Comparison of ENCODE assay signal across 34 cellular contexts in the genomic region with DNA sequence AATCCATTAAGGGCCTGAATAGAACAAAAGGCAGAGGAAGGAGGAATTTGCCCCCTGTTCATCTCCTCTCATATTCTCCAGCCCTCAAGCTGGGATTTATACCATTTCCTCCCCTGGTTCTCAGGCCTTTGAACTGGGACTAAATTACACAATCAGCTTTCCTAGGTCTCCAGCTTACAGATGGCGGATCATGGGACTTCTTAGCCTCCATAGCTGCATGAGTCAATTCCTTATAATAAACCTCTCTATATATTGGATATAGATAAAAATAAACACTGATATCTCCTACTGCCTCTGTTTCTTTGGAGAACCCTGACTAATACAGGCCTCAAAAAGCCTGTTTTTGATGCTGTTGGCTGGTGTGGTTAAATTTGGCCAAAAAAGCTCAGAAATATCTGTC.
"Had no signal": no experiment of that assay in that cellular context is flagged by ENCODE, and none has a peak within 500 bp of the region (broad histone marks: within the 10 kb centered on the region; RNA-seq: fewer than 3 reads in every experiment).

No MANE protein-coding gene starts in this region.

- H3K4me2 ChIP-seq: KMS-11 had no signal

- H3K27me3 ChIP-seq: MG63 had no signal

- H3K36me3 ChIP-seq: MG63 had no signal

- DNase-seq: Karpas-422, Kasumi-1, MG63, MM.1S, MV-4-11, NCI-H1048, NCI-H1092, NCI-H1092 treated with DMSO at 0.1 percent for 48 hours, NCI-H1105, NCI-H1105 treated with DMSO at 0.1 percent for 48 hours, NCI-H1417, NCI-H1417 treated with DMSO at 0.1 percent for 48 hours, NCI-H1436, NCI-H1436 treated with DMSO at 0.1 percent for 48 hours, NCI-H146, NCI-H1694, NCI-H1694 treated with DMSO at 0.1 percent for 48 hours, NCI-H187, NCI-H187 treated with DMSO at 0.1 percent for 48 hours, NCI-H1930, NCI-H2029, NCI-H2029 treated with DMSO at 0.1 percent for 48 hours, NCI-H2081, NCI-H2081 treated with DMSO at 0.1 percent for 48 hours, NCI-H2107, NCI-H2171, NCI-H2171 treated with DMSO at 0.1 percent for 48 hours, NCI-H2227 treated with DMSO at 0.1 percent for 48 hours, NCI-H226, NCI-H345, NCI-H446, NCI-H446 treated with DMSO at 0.1 percent for 48 hours, NCI-H510A had no signal

- H3K9ac ChIP-seq: KMS-11 had no signal

- H3K27ac ChIP-seq: KMS-11 had no signal

- H3K9me3 ChIP-seq: MG63 had no signal

- H3K4me3 ChIP-seq: MG63 had no signal
